In genomic region chr12:124233846-124234620, GRCh38 we compare ENCODE assay signal across 13 cellular contexts.
DNase-seq lines count a peak whose midpoint lies in the region; ATAC-seq, FAIRE-seq and TF ChIP-seq lines count a peak whose summit lies in the region.
"Had no signal": no experiment of that assay in that cellular context is flagged by ENCODE, and none has a peak within 500 bp of the region (broad histone marks: within the 10 kb centered on the region; RNA-seq: fewer than 3 reads in every experiment).

No MANE protein-coding gene starts in this region.

- no peak for FAIRE-seq in bronchial epithelial cell (lab: Jason Lieb, UNC)
- FAIRE-seq: TTC549 had no signal

- H3K4me1 Mint-ChIP-seq in mesothelial cell of epicardium = peaks cover 12% of the 10 kb centered on the region
- no peaks in the 10 kb centered on the region for H3K4me1 Mint-ChIP-seq in activated CD4-positive, alpha-beta T cell treated with anti-CD3 and anti-CD28 coated beads for 36 hours
- H3K4me1 Mint-ChIP-seq in nephron progenitor cell = peaks cover 7% of the 10 kb centered on the region
- H3K4me1 Mint-ChIP-seq: CD4-positive, CD25-positive, alpha-beta regulatory T cell had no signal

- H3K27me3 ChIP-seq in bronchial epithelial cell (ENCODE audit: control insufficient read depth, insufficient read depth, low read length) = no peaks in the 10 kb centered on the region
- H3K27me3 ChIP-seq: Peyer's patch had no signal

- POLR2A ChIA-PET in activated CD4-positive, alpha-beta T cell treated with anti-CD3 and anti-CD28 coated beads for 36 hours (lab: Charles Lee) = no interaction called here

- H3K9me3 Mint-ChIP-seq in mesothelial cell of epicardium (peaks cover 24% of the 10 kb centered on the region), nephron progenitor cell (peaks cover 24% of the 10 kb centered on the region)
- peaks cover 8% of the 10 kb centered on the region for H3K9me3 Mint-ChIP-seq in activated CD4-positive, alpha-beta T cell treated with anti-CD3 and anti-CD28 coated beads for 36 hours (ENCODE audit: low read depth)

- no peak overlapping the region for H3K4me3 ChIP-seq in bronchial epithelial cell (ENCODE audit: low read depth, low read length)
- H3K4me3 ChIP-seq: Peyer's patch had no signal

- no peak for ATAC-seq in activated CD4-positive, alpha-beta T cell treated with anti-CD3 and anti-CD28 coated beads for 36 hours
- ATAC-seq in HG03442 (IDR thresholded peaks at IDR 0.05; ENCODE audit: unreplicated experiment) = no peak
- ATAC-seq: effector memory CD8-positive, alpha-beta T cell had no signal

- peak; percentile 75 for DNase-seq in EH (ENCODE audit: low read depth)
- DNase-seq in NCI-H345 (lab: John Stamatoyannopoulos, UW) = peak; percentile 68
- peak; percentile 74 for DNase-seq in bronchial epithelial cell (ENCODE audit: low read depth)
- no peak for DNase-seq in mesothelial cell of epicardium (ENCODE audit: low spot score in 2 of 2, unreplicated experiment in 2 of 2)
- DNase-seq in activated CD4-positive, alpha-beta T cell treated with anti-CD3 and anti-CD28 coated beads for 36 hours = no peak
- DNase-seq in activated effector memory CD4-positive, alpha-beta T cell treated with Interleukin-2 at 50 U/mL for 16 hours = no peak
- no peak for DNase-seq in nephron progenitor cell
- DNase-seq: CD4-positive, CD25-positive, alpha-beta regulatory T cell; effector memory CD8-positive, alpha-beta T cell; Peyer's patch; substantia nigra had no signal

- H3K27me3 Mint-ChIP-seq in mesothelial cell of epicardium (ENCODE audit: low read depth) = no peaks in the 10 kb centered on the region
- peaks cover 4% of the 10 kb centered on the region for H3K27me3 Mint-ChIP-seq in activated CD4-positive, alpha-beta T cell treated with anti-CD3 and anti-CD28 coated beads for 36 hours
- peaks cover 9% of the 10 kb centered on the region for H3K27me3 Mint-ChIP-seq in nephron progenitor cell (ENCODE audit: low read depth, poor library complexity)

- H3K27ac Mint-ChIP-seq in mesothelial cell of epicardium (peak overlapping the region; percentile 49), nephron progenitor cell (no peak overlapping the region)
- no peak overlapping the region for H3K27ac Mint-ChIP-seq in activated CD4-positive, alpha-beta T cell treated with anti-CD3 and anti-CD28 coated beads for 36 hours
- H3K27ac Mint-ChIP-seq: CD4-positive, CD25-positive, alpha-beta regulatory T cell; effector memory CD8-positive, alpha-beta T cell had no signal

- H3K36me3 Mint-ChIP-seq in mesothelial cell of epicardium (peaks cover 26% of the 10 kb centered on the region), nephron progenitor cell (ENCODE audit: low read depth) (peaks cover 13% of the 10 kb centered on the region)
- H3K36me3 Mint-ChIP-seq in activated CD4-positive, alpha-beta T cell treated with anti-CD3 and anti-CD28 coated beads for 36 hours (ENCODE audit: low read depth) = no peaks in the 10 kb centered on the region

- H3K4me3 Mint-ChIP-seq in mesothelial cell of epicardium = no peak overlapping the region
- no peak overlapping the region for H3K4me3 Mint-ChIP-seq in activated CD4-positive, alpha-beta T cell treated with anti-CD3 and anti-CD28 coated beads for 36 hours
- H3K4me3 Mint-ChIP-seq in nephron progenitor cell = no peak overlapping the region
- H3K4me3 Mint-ChIP-seq: CD4-positive, CD25-positive, alpha-beta regulatory T cell; effector memory CD8-positive, alpha-beta T cell had no signal

- CTCF ChIA-PET in activated CD4-positive, alpha-beta T cell treated with anti-CD3 and anti-CD28 coated beads for 36 hours (lab: Charles Lee) = interaction anchor here (1.1 kb wide), 1 partner anchor 41 kb away, joined by 4 read pairs; no protein-coding TSS in a partner anchor

- intact Hi-C loops in activated CD4-positive, alpha-beta T cell treated with anti-CD3 and anti-CD28 coated beads for 36 hours (cut with DNase I, micrococcal nuclease) = no loop called here

- H3K36me3 ChIP-seq in bronchial epithelial cell (ENCODE audit: control insufficient read depth, insufficient read depth, low read length) = no peaks in the 10 kb centered on the region
- H3K36me3 ChIP-seq: Peyer's patch had no signal

- TF ChIP-seq CTCF in bronchial epithelial cell (IDR thresholded peaks at IDR 0.05; ENCODE audit: insufficient read depth, low read length, severe bottlenecking) (no peak), mesothelial cell of epicardium (IDR thresholded peaks at IDR 0.05; ENCODE audit: unreplicated experiment) (no peak), nephron progenitor cell (IDR thresholded peaks at IDR 0.05) (no peak)

Comparison
In these comparisons a context has a peak if more than half of its experiments do, and no peak if none do; other contexts are left out.
1. DNase-seq: peak in EH (single experiment), NCI-H345 (single experiment) and bronchial epithelial cell (single experiment); none in mesothelial cell of epicardium (0 of 2), activated CD4-positive, alpha-beta T cell treated with anti-CD3 and anti-CD28 coated beads for 36 hours (single experiment), activated effector memory CD4-positive, alpha-beta T cell treated with Interleukin-2 at 50 U/mL for 16 hours (single experiment) and nephron progenitor cell (single experiment).